Comparison of ENCODE assay signal across 17 cellular contexts in genomic region chr17:5661486-5662125, GRCh38.
DNase-seq lines count a peak whose midpoint lies in the region; ATAC-seq lines count a peak whose summit lies in the region.
"Had no signal": no experiment of that assay in that cellular context is flagged by ENCODE, and none has a peak within 500 bp of the region (broad histone marks: within the 10 kb centered on the region; RNA-seq: fewer than 3 reads in every experiment).

No MANE protein-coding gene starts in this region.

- no peak overlapping the region for H2AFZ ChIP-seq in neuronal stem cell (ENCODE audit: low read length)
- H2AFZ ChIP-seq: GM23248 had no signal

- H2BK120ac ChIP-seq in neuronal stem cell (ENCODE audit: low read depth, low read length), result no peak overlapping the region

- H3K4me2 ChIP-seq in neuronal stem cell (ENCODE audit: insufficient read depth, low read length, poor library complexity, severe bottlenecking), result no peak overlapping the region

- no peak overlapping the region for H2BK15ac ChIP-seq in neuronal stem cell (ENCODE audit: low read length)

- no peak overlapping the region for H3K4me3 ChIP-seq in neuronal stem cell (ENCODE audit: low read length in 2 of 2)
- H3K4me3 ChIP-seq: GM12878, GM23248 had no signal

- H4K91ac ChIP-seq in neuronal stem cell (ENCODE audit: low read depth, low read length, poor library complexity), result no peak overlapping the region

- no peaks in the 10 kb centered on the region for H3K27me3 ChIP-seq in neuronal stem cell (ENCODE audit: control insufficient read depth in 3 of 3, insufficient read depth in 3 of 3, low read depth in 1 of 3, low read length in 3 of 3)

- no peaks in the 10 kb centered on the region for H3K79me1 ChIP-seq in neuronal stem cell (ENCODE audit: low read depth, low read length)

- H3K36me3 ChIP-seq in neuronal stem cell (replicated peaks in 1 of 2; ENCODE audit: control insufficient read depth in 2 of 2, insufficient read depth in 2 of 2, low read length in 2 of 2), result no peaks in the 10 kb centered on the region

- no peak for ATAC-seq in GM21825 (IDR thresholded peaks at IDR 0.05; ENCODE audit: unreplicated experiment)
- ATAC-seq in GM21619 (IDR thresholded peaks at IDR 0.05; ENCODE audit: unreplicated experiment), result no peak
- ATAC-seq: GM12878, PC-3 had no signal

- H3K9ac ChIP-seq in neuronal stem cell (ENCODE audit: low read depth, low read length, poor library complexity), result no peak overlapping the region
- H3K9ac ChIP-seq: GM23248 had no signal

- DNase-seq in NCI-H82 (lab: John Stamatoyannopoulos, UW) (peak; percentile 38), NCI-H82 treated with DMSO at 0.1 percent for 48 hours (lab: John Stamatoyannopoulos, UW; ENCODE audit: unreplicated experiment) (no peak), SK-N-DZ (ENCODE audit: low spot score) (peak; percentile 20), iPS DF 19.7 (ENCODE audit: low read depth, low spot score) (peak; percentile 7), neuronal stem cell (ENCODE audit: low spot score) (no peak), DMS 273 treated with DMSO at 0.1 percent for 48 hours (lab: John Stamatoyannopoulos, UW) (no peak)
- DNase-seq: 8988T, C1 segment of cervical spinal cord, GM23248, Kasumi-1, NCI-H1417 treated with DMSO at 0.1 percent for 48 hours, NCI-H2081, NCI-H524, PC-3 had no signal

- H2AK5ac ChIP-seq in neuronal stem cell (ENCODE audit: low read depth, low read length), result no peak overlapping the region

- no peaks in the 10 kb centered on the region for H3K9me3 ChIP-seq in neuronal stem cell (replicated peaks in 1 of 2; ENCODE audit: control insufficient read depth in 2 of 2, insufficient read depth in 1 of 2, low read depth in 1 of 2, low read length in 2 of 2)

- H2BK5ac ChIP-seq in neuronal stem cell (ENCODE audit: low read length), result no peak overlapping the region

- H3K14ac ChIP-seq in neuronal stem cell (ENCODE audit: low read length), result no peak overlapping the region

- H3K27ac ChIP-seq in neuronal stem cell (replicated peaks; ENCODE audit: low read length), result no peak overlapping the region
- H3K27ac ChIP-seq: GM23248 had no signal

- H4K8ac ChIP-seq in neuronal stem cell (ENCODE audit: low read depth, low read length), result no peak overlapping the region

- peak overlapping the region; percentile 42 for H3K18ac ChIP-seq in neuronal stem cell (ENCODE audit: low read length)

- no CpG with 5 or more reads among the region's 10 CpGs for WGBS in neuronal stem cell (ENCODE audit: extremely low coverage in 2 of 2, insufficient read length in 2 of 2, insufficient replicate concordance in 1 of 2), 2 donors

- no peak overlapping the region for H3K23ac ChIP-seq in neuronal stem cell (ENCODE audit: low read depth, low read length, poor library complexity)

- H3K4ac ChIP-seq in neuronal stem cell (ENCODE audit: low read length), result no peak overlapping the region

- H2BK12ac ChIP-seq in neuronal stem cell (ENCODE audit: low read length), result no peak overlapping the region

- peaks cover 0 to 5% of the 10 kb centered on the region in 2 donors for H3K4me1 ChIP-seq in neuronal stem cell (ENCODE audit: control insufficient read depth in 2 of 2, insufficient read depth in 1 of 2, low read depth in 1 of 2, low read length in 2 of 2)

Comparison
In these comparisons a context has a peak if more than half of its experiments do, and no peak if none do; other contexts are left out.
1. DNase-seq: peak in NCI-H82 (single experiment), SK-N-DZ (single experiment) and iPS DF 19.7 (single experiment); none in NCI-H82 treated with DMSO at 0.1 percent for 48 hours (single experiment), neuronal stem cell (single experiment) and DMS 273 treated with DMSO at 0.1 percent for 48 hours (single experiment).